In genomic region chr16:20897253-20897896, GRCh38 we compare ENCODE assay signal across 11 cellular contexts. TPM values are rescaled to one million over a fixed set of nuclear protein-coding genes. Genes with fewer than 3 reads are reported as not detected.
A peak's percentile ranks its signal among the peaks of the same experiment; 100 is the strongest.
DNase-seq lines count a peak whose midpoint lies in the region; ATAC-seq and TF ChIP-seq lines count a peak whose summit lies in the region.
"Had no signal": no experiment of that assay in that cellular context is flagged by ENCODE, and none has a peak within 500 bp of the region (broad histone marks: within the 10 kb centered on the region; RNA-seq: fewer than 3 reads in every experiment).

No MANE protein-coding gene starts in this region.

- dilution Hi-C loops in IMR-90 (cut with HindIII; ENCODE audit: low sequenced_read_pairs, unreplicated experiment) (no loop called here), mammary epithelial cell (cut with HindIII; ENCODE audit: low sequenced_read_pairs) (no loop called here)

- H3K56ac ChIP-seq in IMR-90 (ENCODE audit: extremely low read depth, insufficient read depth, low read length): no peak overlapping the region

- POLR2A ChIA-PET in IMR-90 (lab: Charles Lee; ENCODE audit: unreplicated experiment): no interaction called here

- BruUV-seq in IMR-90 (replicated peaks; lab: Mats Ljungman, UMichigan) (no TSS peak), mammary epithelial cell (replicated peaks; lab: Mats Ljungman, UMichigan) (no TSS peak)

- TF ChIP-seq CTCF in IMR-90 (conservative IDR thresholded peaks at IDR 0.05; ENCODE audit: low read depth, low read length) (no peak), mammary epithelial cell (conservative IDR thresholded peaks at IDR 0.05 in 1 of 2, IDR thresholded peaks at IDR 0.05 in 1 of 2; ENCODE audit: extremely low read depth in 1 of 2, insufficient read depth in 1 of 2, low read depth in 1 of 2, low read length in 2 of 2) (no peak)

- H3K4me2 ChIP-seq in IMR-90 (ENCODE audit: low read depth, low read length) (no peak overlapping the region), mammary epithelial cell (ENCODE audit: insufficient read depth, low read depth, low read length) (peak overlapping the region; percentile 78)

- no peak overlapping the region for H3K4me3 ChIP-seq in IMR-90 (ENCODE audit: insufficient read depth, low read depth, low read length)
- H3K4me3 ChIP-seq in mammary epithelial cell (replicated peaks in 1 of 3; ENCODE audit: insufficient read depth in 1 of 3, low read depth in 2 of 3, low read length in 3 of 3): no peak overlapping the region
- H3K4me3 ChIP-seq in muscle layer of colon (ENCODE audit: low read depth in 1 of 2, low read length in 2 of 2): no peak overlapping the region
- no peak overlapping the region for H3K4me3 ChIP-seq in effector memory CD4-positive, alpha-beta T cell (ENCODE audit: insufficient read depth, low read depth, low read length, poor library complexity, severe bottlenecking)

- no peak for TF ChIP-seq RAD21 in IMR-90 (IDR thresholded peaks at IDR 0.05; ENCODE audit: low read length)

- in situ Hi-C loops in IMR-90 (cut with MboI; ENCODE audit: low sequenced_read_pairs) (no loop called here), mammary epithelial cell (cut with MboI; ENCODE audit: low sequenced_read_pairs in 2 of 2) (no loop called here)

- peak overlapping the region; percentile 18 for H2BK5ac ChIP-seq in IMR-90 (ENCODE audit: low read depth, low read length, poor library complexity, severe bottlenecking)

- H4K91ac ChIP-seq in IMR-90 (ENCODE audit: insufficient read depth, low read depth, low read length): no peak overlapping the region

- ATAC-seq in IMR-90 (ENCODE audit: low read depth) (no peak), GM18868 (IDR thresholded peaks at IDR 0.05; ENCODE audit: unreplicated experiment) (no peak), GM21360 (IDR thresholded peaks at IDR 0.05; ENCODE audit: unreplicated experiment) (no peak)
- ATAC-seq: left ventricle myocardium superior had no signal

- H2AK9ac ChIP-seq in IMR-90 (replicated peaks; ENCODE audit: low read depth, low read length, poor library complexity): no peak overlapping the region

- H4K8ac ChIP-seq in IMR-90 (ENCODE audit: low read depth in 2 of 2, low read length in 2 of 2): no peak overlapping the region

- DNase-seq in AG08395 (ENCODE audit: low spot score) (peak; percentile 29), IMR-90 (peak; percentile 71), mammary epithelial cell (peak; percentile 78), midbrain (lab: John Stamatoyannopoulos, UW) (no peak)
- DNase-seq in effector memory CD4-positive, alpha-beta T cell: no peak
- DNase-seq: central memory CD4-positive, alpha-beta T cell; left ventricle myocardium superior; NCI-H2227 treated with DMSO at 0.1 percent for 48 hours had no signal

- CTCF ChIA-PET in IMR-90 (lab: Yijun Ruan, JAX): interaction anchor here (2.3 kb wide), 1 partner anchor 47 kb away, joined by 6 read pairs; no protein-coding TSS in a partner anchor
- CTCF ChIA-PET in mammary epithelial cell (lab: Charles Lee; ENCODE audit: low non-redundant PET): no interaction called here

- peaks cover 10% of the 10 kb centered on the region for H3K36me3 ChIP-seq in IMR-90 (ENCODE audit: control insufficient read depth, insufficient read depth, low read length)
- peaks cover 11% of the 10 kb centered on the region for H3K36me3 ChIP-seq in mammary epithelial cell (ENCODE audit: insufficient read depth, low read length)
- peaks cover 24% of the 10 kb centered on the region for H3K36me3 ChIP-seq in muscle layer of colon (ENCODE audit: insufficient read depth, low read length)
- H3K36me3 ChIP-seq in effector memory CD4-positive, alpha-beta T cell (ENCODE audit: control insufficient read depth, insufficient read depth, low read length): peaks cover 2% of the 10 kb centered on the region

- H3K79me1 ChIP-seq in IMR-90 (ENCODE audit: low read depth in 1 of 2, low read length in 2 of 2): peaks cover 27 to 82% of the 10 kb centered on the region in 2 experiments

- no peak overlapping the region for H2BK15ac ChIP-seq in IMR-90 (ENCODE audit: low read depth, low read length)

- intact Hi-C loops in IMR-90 (cut with micrococcal nuclease): no loop called here
- intact Hi-C loops in mammary epithelial cell (cut with micrococcal nuclease): no loop called here

- no peak overlapping the region for H3K4ac ChIP-seq in IMR-90 (ENCODE audit: low read depth, low read length)

- H4K5ac ChIP-seq in IMR-90 (ENCODE audit: low read depth, low read length): no peak overlapping the region

- WGBS in IMR-90 (ENCODE audit: extremely low coverage in 2 of 2, insufficient read length in 1 of 2), 2 experiments: 100% methylated on average over 1 of the region's 4 CpGs; no CpG with 5 or more reads in 1 of the 2 experiments
- WGBS in mammary epithelial cell (ENCODE audit: low coverage, missing lambda C conversion rate): 53% methylated on average over 4 of the region's 4 CpGs

- H3K18ac ChIP-seq in IMR-90 (ENCODE audit: low read depth, low read length): no peak overlapping the region; the same call in 1 of the 2 replicates

- H3K27ac ChIP-seq in IMR-90 (ENCODE audit: insufficient read depth, low read length) (no peak overlapping the region), mammary epithelial cell (ENCODE audit: insufficient read depth, low read depth, low read length) (peak overlapping the region; percentile 74), muscle layer of colon (ENCODE audit: low read depth, low read length) (peak overlapping the region; percentile 2)
- H3K27ac ChIP-seq in effector memory CD4-positive, alpha-beta T cell (ENCODE audit: insufficient read depth, low read length, poor library complexity, severe bottlenecking): no peak overlapping the region

- no peak overlapping the region for H2BK120ac ChIP-seq in IMR-90 (ENCODE audit: low read depth, low read length)

- H3K14ac ChIP-seq in IMR-90 (replicated peaks; ENCODE audit: low read depth, low read length): no peak overlapping the region

- TF ChIP-seq POLR2A in IMR-90 (IDR thresholded peaks at IDR 0.05; ENCODE audit: low read depth, low read length): no peak

- no peak overlapping the region for H2AFZ ChIP-seq in IMR-90 (replicated peaks; ENCODE audit: low read length, poor library complexity)
- no peak overlapping the region for H2AFZ ChIP-seq in mammary epithelial cell (ENCODE audit: low read depth, low read length)

- peak overlapping the region; percentile 44; the same call in 1 of the 2 replicates for H2AK5ac ChIP-seq in IMR-90 (ENCODE audit: low read depth, low read length)

- no peak overlapping the region for H2BK20ac ChIP-seq in IMR-90 (ENCODE audit: low read depth, low read length)

- H3K23ac ChIP-seq in IMR-90 (ENCODE audit: low read depth, low read length): no peak overlapping the region

- H3K9ac ChIP-seq in IMR-90 (ENCODE audit: low read depth, low read length) (no peak overlapping the region), mammary epithelial cell (ENCODE audit: insufficient read depth, low read length) (no peak overlapping the region), muscle layer of colon (ENCODE audit: low read length) (no peak overlapping the region)

- H3K27me3 ChIP-seq in IMR-90 (ENCODE audit: control insufficient read depth, insufficient read depth, low read length): no peaks in the 10 kb centered on the region
- no peaks in the 10 kb centered on the region for H3K27me3 ChIP-seq in mammary epithelial cell (ENCODE audit: insufficient read depth, low read length)
- no peaks in the 10 kb centered on the region for H3K27me3 ChIP-seq in muscle layer of colon (ENCODE audit: control insufficient read depth in 1 of 2, insufficient read depth in 2 of 2, low read length in 2 of 2)
- no peaks in the 10 kb centered on the region for H3K27me3 ChIP-seq in effector memory CD4-positive, alpha-beta T cell (replicated peaks; ENCODE audit: control insufficient read depth, insufficient read depth, low read length, poor library complexity, severe bottlenecking)

- H3K4me1 ChIP-seq in IMR-90 (ENCODE audit: control insufficient read depth, insufficient read depth, low read length) (peaks cover 9% of the 10 kb centered on the region), mammary epithelial cell (ENCODE audit: insufficient read depth, low read length) (peaks cover 32% of the 10 kb centered on the region), muscle layer of colon (ENCODE audit: insufficient read depth, low read length) (peaks cover 27% of the 10 kb centered on the region)
- H3K4me1 ChIP-seq in effector memory CD4-positive, alpha-beta T cell (ENCODE audit: control insufficient read depth, insufficient read depth, low read length, poor library complexity, severe bottlenecking): peaks cover 4% of the 10 kb centered on the region

- peaks cover 7% of the 10 kb centered on the region for H3K9me1 ChIP-seq in IMR-90 (ENCODE audit: insufficient read depth, low read length)

- H3K9me3 ChIP-seq in IMR-90 (ENCODE audit: control insufficient read depth, insufficient read depth, low read length) (no peaks in the 10 kb centered on the region), mammary epithelial cell (replicated peaks; ENCODE audit: insufficient read depth, low read length) (no peaks in the 10 kb centered on the region), muscle layer of colon (ENCODE audit: low read length) (no peaks in the 10 kb centered on the region)
- H3K9me3 ChIP-seq in effector memory CD4-positive, alpha-beta T cell (ENCODE audit: control insufficient read depth, low read length): no peaks in the 10 kb centered on the region

- peaks cover 88% of the 10 kb centered on the region for H3K79me2 ChIP-seq in mammary epithelial cell (ENCODE audit: insufficient read depth, low read length)

- peaks cover 52% of the 10 kb centered on the region for H4K20me1 ChIP-seq in IMR-90 (ENCODE audit: insufficient read depth, low read length)
- no peaks in the 10 kb centered on the region for H4K20me1 ChIP-seq in mammary epithelial cell (ENCODE audit: insufficient read depth, low read length)

TF ChIP-seq in IMR-90, 13 proteins besides CTCF, POLR2A, EP300 and RAD21 (continues in another document):
- TF ChIP-seq CEBPB (IDR thresholded peaks at IDR 0.05; ENCODE audit: low read depth, low read length): peak; percentile 98
- TF ChIP-seq FOS (IDR thresholded peaks at IDR 0.05; ENCODE audit: low read depth, low read length): 0 out of 2 replicates have a peak, but pooled peaks have one; percentile 42
- TF ChIP-seq SMC3 (IDR thresholded peaks at IDR 0.05; ENCODE audit: low read depth, low read length): no peak
- peak; percentile 24; the same call in 1 of the 2 replicates for TF ChIP-seq MAFK (IDR thresholded peaks at IDR 0.05; ENCODE audit: low read depth, low read length)

RNA-seq across cellular contexts. Expression of gene DCUN1D3, which starts 2.8 kb away (rescaled TPM):
- 42.3 and 51.7 TPM in 2 replicates for total RNA-seq in IMR-90 (2012; rRNA removed)
- 7.4 and 8.1 TPM in 2 replicates for polyA plus RNA-seq in IMR-90 (2012; rRNA removed)
- polyA plus RNA-seq in IMR-90 (2012; cell fraction: cytosol; rRNA removed): 2.8 and 4.2 TPM in 2 replicates
- polyA plus RNA-seq in IMR-90 (2012; cell fraction: nucleus; rRNA removed; ENCODE audit: low replicate concordance): 4.4 and 12.9 TPM in 2 replicates
- 10 to 100 TPM; 20.2 to 25.0 TPM for total RNA-seq in mammary epithelial cell
- 5.4 TPM for polyA plus RNA-seq in mammary epithelial cell
- polyA minus RNA-seq in mammary epithelial cell: 10.9 TPM

RNA-seq across cellular contexts. Expression of gene LYRM1, which starts 3.2 kb away (rescaled TPM):
- 35.0 and 43.6 TPM in 2 replicates for total RNA-seq in IMR-90 (2012; rRNA removed)
- 15.8 and 19.0 TPM in 2 replicates for polyA plus RNA-seq in IMR-90 (2012; rRNA removed)
- polyA plus RNA-seq in IMR-90 (2012; cell fraction: cytosol; rRNA removed): 7.2 and 10.4 TPM in 2 replicates
- polyA plus RNA-seq in IMR-90 (2012; cell fraction: nucleus; rRNA removed; ENCODE audit: low replicate concordance): 3.3 and 13.6 TPM in 2 replicates
- 10 to 100 TPM; 20.8 to 24.3 TPM for total RNA-seq in mammary epithelial cell
- 25.3 TPM for polyA plus RNA-seq in mammary epithelial cell
- polyA minus RNA-seq in mammary epithelial cell: 10.0 TPM

Comparison
In these comparisons a context has a peak if more than half of its experiments do, and no peak if none do; other contexts are left out.
1. DNase-seq: peak in AG08395 (single experiment), IMR-90 (single experiment) and mammary epithelial cell (single experiment); none in midbrain (single experiment) and effector memory CD4-positive, alpha-beta T cell (0 of 3).
2. H3K27ac ChIP-seq: peak in mammary epithelial cell (single experiment) and muscle layer of colon (single experiment); none in IMR-90 (single experiment) and effector memory CD4-positive, alpha-beta T cell (single experiment).